8 cellular contexts compared by ENCODE assay signal in the genomic region with DNA sequence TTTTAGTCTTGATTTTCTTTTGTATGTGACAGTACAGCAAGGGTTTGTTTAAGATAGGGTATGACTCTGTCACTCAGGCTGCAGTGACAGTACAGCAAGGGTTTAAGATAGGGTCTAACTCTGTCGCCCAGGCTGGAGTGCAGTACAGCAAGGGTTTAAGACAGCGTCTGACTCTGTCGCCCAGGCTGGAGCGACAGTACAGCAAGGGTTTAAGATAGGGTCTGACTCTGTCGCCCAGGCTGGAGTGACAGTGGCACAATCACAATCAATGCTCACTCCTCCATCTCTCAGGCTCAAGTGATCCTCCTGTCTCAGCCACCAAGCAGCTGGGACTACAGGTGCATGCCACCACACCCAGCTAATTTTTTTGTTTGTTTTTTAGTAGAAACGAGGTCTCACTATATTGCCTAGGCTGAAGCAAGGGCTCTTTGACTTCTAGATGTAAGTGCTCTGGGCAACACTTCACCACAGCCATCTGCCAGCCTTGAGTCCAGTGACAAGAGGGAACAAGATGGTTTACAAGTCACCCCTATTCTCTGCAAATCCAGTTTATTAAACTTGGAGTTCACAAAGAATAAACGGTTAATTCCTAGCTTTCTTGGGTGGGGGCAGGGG. TPM values are rescaled to one million over a fixed set of nuclear protein-coding genes. Genes with fewer than 3 reads are reported as not detected.
DNase-seq lines count a peak whose midpoint lies in the region; ATAC-seq, FAIRE-seq and TF ChIP-seq lines count a peak whose summit lies in the region.

No MANE protein-coding gene starts in this region.

- TF ChIP-seq POLR2A in thyroid gland (IDR thresholded peaks at IDR 0.05) (no peak), transverse colon (IDR thresholded peaks at IDR 0.05) (no peak)

- CTCF ChIA-PET in activated CD8-positive, alpha-beta T cell treated with anti-CD3 and anti-CD28 coated beads, Interleukin-2, amount 10 ng/mL, durations not matched to agents 7 days and 5 days (lab: Charles Lee): interaction anchor here (0.7 to 1.3 kb wide), 7 partner anchors 26 to 462 kb away, joined by 3 to 8 read pairs (median 3); no protein-coding TSS in a partner anchor

- H3K36me3 ChIP-seq in kidney (ENCODE audit: control insufficient read depth in 1 of 2, insufficient read depth in 2 of 2, low read length in 2 of 2) (peaks cover 0 to 4% of the 10 kb centered on the region in 2 donors), thyroid gland (no peaks in the 10 kb centered on the region), transverse colon (peaks cover 0 to 6% (median 0%) of the 10 kb centered on the region in 4 donors)

- peak; percentile 56 for DNase-seq in activated CD4-positive, alpha-beta T cell treated with anti-CD3 and anti-CD28 coated beads, Interleukin-2, amount 10 ng/mL, durations not matched to agents 24 days and 14 days
- DNase-seq in activated CD4-positive, alpha-beta T cell treated with anti-CD3 and anti-CD28 coated beads for 48 hours: no peak
- no peak for DNase-seq in activated CD8-positive, alpha-beta T cell treated with anti-CD3 and anti-CD28 coated beads, Interleukin-2, amount 10 ng/mL, durations not matched to agents 7 days and 5 days
- DNase-seq in kidney (no peak), thyroid gland (no peak), transverse colon (no peak), GM13977 (ENCODE audit: low spot score) (no peak)

- WGBS in thyroid gland, 2 donors: 22 to 34% methylated on average over 7 of the region's 7 CpGs
- WGBS in transverse colon (ENCODE audit: low coverage in 1 of 2), 2 donors: 17 to 18% methylated on average over 1 to 7 of the region's 7 CpGs

- no peaks in the 10 kb centered on the region for H3K27me3 ChIP-seq in thyroid gland
- peaks cover 43% of the 10 kb centered on the region for H3K27me3 ChIP-seq in transverse colon

- in situ Hi-C loops in transverse colon (cut with MboI; ENCODE audit: low pct_ligation_motif_present in 1 of 4, low pct_unique_long_range_greater_than_20kb in 1 of 4, low sequenced_read_pairs in 3 of 4): no loop called here
- in situ Hi-C loops in GM13977 (cut with MboI; ENCODE audit: low pct_unique_long_range_greater_than_20kb, low sequenced_read_pairs, unreplicated experiment): no loop called here

- no peak overlapping the region for H3K27ac Mint-ChIP-seq in activated CD4-positive, alpha-beta T cell treated with anti-CD3 and anti-CD28 coated beads, Interleukin-2, amount 10 ng/mL, durations not matched to agents 24 days and 14 days
- no peak overlapping the region for H3K27ac Mint-ChIP-seq in activated CD8-positive, alpha-beta T cell treated with anti-CD3 and anti-CD28 coated beads, Interleukin-2, amount 10 ng/mL, durations not matched to agents 7 days and 5 days

- peaks cover 16% of the 10 kb centered on the region for H3K36me3 Mint-ChIP-seq in activated CD4-positive, alpha-beta T cell treated with anti-CD3 and anti-CD28 coated beads, Interleukin-2, amount 10 ng/mL, durations not matched to agents 24 days and 14 days (ENCODE audit: low read depth)
- H3K36me3 Mint-ChIP-seq in activated CD8-positive, alpha-beta T cell treated with anti-CD3 and anti-CD28 coated beads, Interleukin-2, amount 10 ng/mL, durations not matched to agents 7 days and 5 days (ENCODE audit: low read depth): peaks cover 20% of the 10 kb centered on the region

- peak overlapping the region in 1 of 2 donors; percentile 27 for H3K9ac ChIP-seq in kidney (ENCODE audit: low read length in 2 of 2)

- no peak for FAIRE-seq in kidney (lab: Jason Lieb, UNC)

- POLR2A ChIA-PET in activated CD8-positive, alpha-beta T cell treated with anti-CD3 and anti-CD28 coated beads, Interleukin-2, amount 10 ng/mL, durations not matched to agents 7 days and 5 days (lab: Charles Lee): no interaction called here

- H3K9me3 ChIP-seq in kidney (ENCODE audit: control insufficient read depth in 1 of 2, low read length in 2 of 2) (no peaks in the 10 kb centered on the region), thyroid gland (no peaks in the 10 kb centered on the region), transverse colon (no peaks in the 10 kb centered on the region)

- peaks cover 14% of the 10 kb centered on the region for H3K4me1 Mint-ChIP-seq in activated CD4-positive, alpha-beta T cell treated with anti-CD3 and anti-CD28 coated beads, Interleukin-2, amount 10 ng/mL, durations not matched to agents 24 days and 14 days
- H3K4me1 Mint-ChIP-seq in activated CD8-positive, alpha-beta T cell treated with anti-CD3 and anti-CD28 coated beads, Interleukin-2, amount 10 ng/mL, durations not matched to agents 7 days and 5 days (ENCODE audit: low read depth): peaks cover 20% of the 10 kb centered on the region

- peak overlapping the region; percentile 76 to 77 for H3K27ac ChIP-seq in kidney (ENCODE audit: low read depth in 2 of 2, low read length in 2 of 2)
- peak overlapping the region; percentile 50 to 93 (median 90) for H3K27ac ChIP-seq in thyroid gland
- H3K27ac ChIP-seq in transverse colon: peak overlapping the region in 2 of 4 donors; percentile 2 to 27

- ATAC-seq in activated CD8-positive, alpha-beta T cell treated with anti-CD3 and anti-CD28 coated beads, Interleukin-2, amount 10 ng/mL, durations not matched to agents 7 days and 5 days: peak; percentile 20
- ATAC-seq in GM21723 (IDR thresholded peaks at IDR 0.05; ENCODE audit: unreplicated experiment): no peak

- H3K27me3 Mint-ChIP-seq in activated CD4-positive, alpha-beta T cell treated with anti-CD3 and anti-CD28 coated beads, Interleukin-2, amount 10 ng/mL, durations not matched to agents 24 days and 14 days: peaks cover 32% of the 10 kb centered on the region
- peaks cover 27% of the 10 kb centered on the region for H3K27me3 Mint-ChIP-seq in activated CD8-positive, alpha-beta T cell treated with anti-CD3 and anti-CD28 coated beads, Interleukin-2, amount 10 ng/mL, durations not matched to agents 7 days and 5 days (ENCODE audit: low read depth)

- H3K4me3 Mint-ChIP-seq in activated CD4-positive, alpha-beta T cell treated with anti-CD3 and anti-CD28 coated beads, Interleukin-2, amount 10 ng/mL, durations not matched to agents 24 days and 14 days: peak overlapping the region; percentile 88
- H3K4me3 Mint-ChIP-seq in activated CD8-positive, alpha-beta T cell treated with anti-CD3 and anti-CD28 coated beads, Interleukin-2, amount 10 ng/mL, durations not matched to agents 7 days and 5 days: peak overlapping the region; percentile 76

- H3K4me1 ChIP-seq in kidney (ENCODE audit: control insufficient read depth in 1 of 2, insufficient read depth in 1 of 2, low read depth in 1 of 2, low read length in 2 of 2) (peaks cover 14% of the 10 kb centered on the region in 2 donors), thyroid gland (peaks cover 17 to 21% of the 10 kb centered on the region in 2 donors), transverse colon (peaks cover 9 to 25% (median 24%) of the 10 kb centered on the region in 4 donors)

- intact Hi-C loops in activated CD4-positive, alpha-beta T cell treated with anti-CD3 and anti-CD28 coated beads, Interleukin-2, amount 10 ng/mL, durations not matched to agents 24 days and 14 days (cut with micrococcal nuclease): loop anchor here (2.0 to 10.0 kb wide), 4 partner anchors 37 to 561 kb away; a partner anchor contains a TSS
- intact Hi-C loops in kidney (cut with DNase I) (no loop called here), thyroid gland (cut with DNase I) (no loop called here), transverse colon (cut with DNase I; ENCODE audit: low total_unique reads) (no loop called here)

- H3K4me3 ChIP-seq in kidney (ENCODE audit: low read length in 2 of 2) (peak overlapping the region; percentile 67 to 72), thyroid gland (replicated peaks in 1 of 3) (peak overlapping the region in 1 of 3 donors; percentile 47), transverse colon (peak overlapping the region in 2 of 4 donors; percentile 61 to 63)

- TF ChIP-seq CTCF in kidney (IDR thresholded peaks at IDR 0.05; ENCODE audit: borderline replicate concordance, extremely low read depth, insufficient read depth): no peak
- no peak for TF ChIP-seq CTCF in thyroid gland (IDR thresholded peaks at IDR 0.05)
- TF ChIP-seq CTCF in transverse colon (IDR thresholded peaks at IDR 0.05): no peak
- no peak for TF ChIP-seq CTCF in GM13977 (IDR thresholded peaks at IDR 0.05; ENCODE audit: extremely low read depth, insufficient read depth, missing control alignments)

- TF ChIP-seq EP300 in transverse colon (IDR thresholded peaks at IDR 0.05; ENCODE audit: low read depth): no peak

- no peaks in the 10 kb centered on the region for H3K9me3 Mint-ChIP-seq in activated CD4-positive, alpha-beta T cell treated with anti-CD3 and anti-CD28 coated beads, Interleukin-2, amount 10 ng/mL, durations not matched to agents 24 days and 14 days
- no peaks in the 10 kb centered on the region for H3K9me3 Mint-ChIP-seq in activated CD8-positive, alpha-beta T cell treated with anti-CD3 and anti-CD28 coated beads, Interleukin-2, amount 10 ng/mL, durations not matched to agents 7 days and 5 days (ENCODE audit: insufficient read depth)

RNA-seq across cellular contexts. Expression of a gene that starts 1.0 kb away (rescaled TPM):
- total RNA-seq in activated CD4-positive, alpha-beta T cell treated with anti-CD3 and anti-CD28 coated beads, Interleukin-2, amount 10 ng/mL, durations not matched to agents 24 days and 14 days: 0.23 and 0.24 TPM in 2 replicates
- under 1 TPM in 1 of 2 experiments, not detected in 1; 0.05 TPM for total RNA-seq in activated CD8-positive, alpha-beta T cell treated with anti-CD3 and anti-CD28 coated beads, Interleukin-2, amount 10 ng/mL, durations not matched to agents 7 days and 5 days
- total RNA-seq in kidney: 0.57 TPM
- 0.19 TPM for polyA plus RNA-seq in kidney (ENCODE audit: insufficient read depth, low read depth, low replicate concordance)
- total RNA-seq in thyroid gland: 1 to 10 TPM in 2 of 4 donors, under 1 TPM in 2; 0.11 to 1.4 (median 0.77) TPM
- total RNA-seq in transverse colon: under 1 TPM in 1 of 4 donors, not detected in 3; 0.37 TPM

RNA-seq across cellular contexts. Expression of a gene that starts 15.7 kb away (rescaled TPM):
- total RNA-seq in activated CD4-positive, alpha-beta T cell treated with anti-CD3 and anti-CD28 coated beads, Interleukin-2, amount 10 ng/mL, durations not matched to agents 24 days and 14 days: not detected in 2 replicates
- total RNA-seq in activated CD8-positive, alpha-beta T cell treated with anti-CD3 and anti-CD28 coated beads, Interleukin-2, amount 10 ng/mL, durations not matched to agents 7 days and 5 days: not detected
- total RNA-seq in kidney (4.9 TPM), thyroid gland (10 to 100 TPM in 1 of 4 donors, 1 to 10 TPM in 3; 7.5 to 11.5 (median 8.6) TPM), transverse colon (10 to 100 TPM in 1 of 4 donors, under 1 TPM in 2, not detected in 1; 0.27 to 21.1 (median 0.79) TPM)
- polyA plus RNA-seq in kidney (ENCODE audit: insufficient read depth, low read depth, low replicate concordance): 3.7 TPM

RNA-seq across cellular contexts. Expression of a gene that starts 53.6 kb away (rescaled TPM):
- total RNA-seq in activated CD4-positive, alpha-beta T cell treated with anti-CD3 and anti-CD28 coated beads, Interleukin-2, amount 10 ng/mL, durations not matched to agents 24 days and 14 days: 231 and 239 TPM in 2 replicates
- 100 to 1,000 TPM; 316 to 324 TPM for total RNA-seq in activated CD8-positive, alpha-beta T cell treated with anti-CD3 and anti-CD28 coated beads, Interleukin-2, amount 10 ng/mL, durations not matched to agents 7 days and 5 days
- total RNA-seq in kidney (198 TPM), thyroid gland (100 to 1,000 TPM; 248 to 312 (median 280) TPM), transverse colon (100 to 1,000 TPM; 143 to 272 (median 197) TPM)
- 52.4 TPM for polyA plus RNA-seq in kidney (ENCODE audit: insufficient read depth, low read depth, low replicate concordance)
